Comparison of ENCODE assay signal across 9 cellular contexts in genomic region chr9:4489562-4489918, GRCh38. TPM values are rescaled to one million over a fixed set of nuclear protein-coding genes. Genes with fewer than 3 reads are reported as not detected.
DNase-seq lines count a peak whose midpoint lies in the region; ATAC-seq, FAIRE-seq and TF ChIP-seq lines count a peak whose summit lies in the region.
"Had no signal": no experiment of that assay in that cellular context is flagged by ENCODE, and none has a peak within 500 bp of the region (broad histone marks: within the 10 kb centered on the region; RNA-seq: fewer than 3 reads in every experiment).

No MANE protein-coding gene starts in this region.

- peak overlapping the region; percentile 56 for H3K4me2 ChIP-seq in GM12878 (ENCODE audit: control insufficient read depth, insufficient read depth)

- H3K27me3 ChIP-seq in GM12878 (replicated peaks in 1 of 2; ENCODE audit: control insufficient read depth in 2 of 2, insufficient read depth in 2 of 2, low read length in 1 of 2) (no peaks in the 10 kb centered on the region), testis (no peaks in the 10 kb centered on the region)

- POLR2A ChIA-PET in GM12878 (lab: Charles Lee): interaction anchor here (1.0 to 1.7 kb wide), 3 partner anchors 14 to 30 kb away, joined by 3 to 4 read pairs (median 3); no protein-coding TSS in a partner anchor

- CTCF ChIA-PET in GM12878 (lab: Yijun Ruan, JAX): interaction anchor here (0.9 to 1.0 kb wide), 3 partner anchors 30 to 123 kb away, joined by 3 read pairs; no protein-coding TSS in a partner anchor

- H3K9ac ChIP-seq in GM12878 (ENCODE audit: control insufficient read depth, insufficient read depth, low read length): peak overlapping the region; percentile 77
- H3K9ac ChIP-seq in kidney (ENCODE audit: low read length in 2 of 2): peak overlapping the region; percentile 2 to 88

- H3K9me3 ChIP-seq in GM12878 (replicated peaks; ENCODE audit: control insufficient read depth, insufficient read depth, low read length) (no peaks in the 10 kb centered on the region), kidney (ENCODE audit: control insufficient read depth in 1 of 2, low read length in 2 of 2) (no peaks in the 10 kb centered on the region), testis (no peaks in the 10 kb centered on the region)

- TF ChIP-seq POLR2A in GM12878 (IDR thresholded peaks at IDR 0.05; ENCODE audit: low read depth, low read length) (no peak), testis (IDR thresholded peaks at IDR 0.05) (no peak)

- H3K4me1 ChIP-seq in GM12878 (ENCODE audit: control insufficient read depth, insufficient read depth, low read length) (peaks cover 14% of the 10 kb centered on the region; the same call in 1 of the 2 replicates), kidney (ENCODE audit: control insufficient read depth in 1 of 2, insufficient read depth in 1 of 2, low read depth in 1 of 2, low read length in 2 of 2) (no peaks in the 10 kb centered on the region), testis (peaks cover 7% of the 10 kb centered on the region)

- H2AFZ ChIP-seq in GM12878 (ENCODE audit: control insufficient read depth, low read depth, low read length): peak overlapping the region; percentile 66

- TSS peak; percentile 85 for BruUV-seq in GM12878 (replicated peaks; lab: Mats Ljungman, UMichigan)

- peaks cover 61% of the 10 kb centered on the region for H3K79me2 ChIP-seq in GM12878 (ENCODE audit: control insufficient read depth, insufficient read depth, low read length)

- intact Hi-C loops in GM12878 (cut with micrococcal nuclease; ENCODE audit: unreplicated experiment) (no loop called here), kidney (cut with DNase I) (no loop called here), testis (cut with DNase I; ENCODE audit: low total_unique reads) (no loop called here)

- FAIRE-seq in GM12878 (lab: Jason Lieb, UNC) (no peak), kidney (lab: Jason Lieb, UNC) (no peak)
- FAIRE-seq: TTC549 had no signal

- RAD21 ChIA-PET in GM12878 (lab: Charles Lee; ENCODE audit: unreplicated experiment): interaction anchor here (1.1 to 1.7 kb wide), 2 partner anchors 25 to 29 kb away, joined by 3 to 10 read pairs; no protein-coding TSS in a partner anchor

- TF ChIP-seq EP300 in GM12878 (IDR thresholded peaks at IDR 0.05; ENCODE audit: borderline replicate concordance in 1 of 2, control insufficient read depth in 1 of 2, low read depth in 2 of 2, low read length in 2 of 2): no peak

- peak overlapping the region; percentile 73 for H3K27ac ChIP-seq in GM12878 (ENCODE audit: control insufficient read depth, insufficient read depth)
- H3K27ac ChIP-seq in kidney (ENCODE audit: low read depth in 2 of 2, low read length in 2 of 2): peak overlapping the region; percentile 57 to 79
- peak overlapping the region in 1 of 2 donors; percentile 60 for H3K27ac ChIP-seq in testis

- SMC1A ChIA-PET in GM12878 (lab: Charles Lee; ENCODE audit: uncharacterized antibody, unreplicated experiment): interaction anchor here (0.6 to 1.2 kb wide), 5 partner anchors 9 to 408 kb away, joined by 3 to 5 read pairs (median 3); no protein-coding TSS in a partner anchor

- no peaks in the 10 kb centered on the region for H4K20me1 ChIP-seq in GM12878 (ENCODE audit: control insufficient read depth, insufficient read depth)

- no peak for TF ChIP-seq RAD21 in GM12878 (IDR thresholded peaks at IDR 0.05; ENCODE audit: insufficient read depth, low read depth, low read length)

- H3K4me3 ChIP-seq in GM12875 (ENCODE audit: low read depth, low read length): peak overlapping the region; percentile 98
- peak overlapping the region; percentile 99 for H3K4me3 ChIP-seq in GM12878
- peak overlapping the region; percentile 70 to 89 for H3K4me3 ChIP-seq in kidney (ENCODE audit: low read length in 2 of 2)
- H3K4me3 ChIP-seq in testis: peak overlapping the region; percentile 58 to 66

- TF ChIP-seq CTCF in GM12875 (IDR thresholded peaks at IDR 0.05; ENCODE audit: borderline replicate concordance, insufficient read depth, low read depth, low read length) (no peak), GM12878 (IDR thresholded peaks at IDR 0.05 in 2 of 3, conservative IDR thresholded peaks at IDR 0.05 in 1 of 3; ENCODE audit: control insufficient read depth in 2 of 3, extremely low read depth in 1 of 3, insufficient read depth in 1 of 3, low read depth in 3 of 3, low read length in 3 of 3) (no peak), kidney (IDR thresholded peaks at IDR 0.05; ENCODE audit: borderline replicate concordance, extremely low read depth, insufficient read depth) (no peak), testis (IDR thresholded peaks at IDR 0.05) (no peak)

- under 1% methylated on average over 8 of the region's 8 CpGs for WGBS in GM12878 (ENCODE audit: insufficient coverage, insufficient replicate concordance, low lambda C conversion rate, missing lambda C conversion rate)
- WGBS in testis, 2 donors: 1% methylated on average over 8 of the region's 8 CpGs

- DNase-seq in GM12878 (ENCODE audit: low read depth, low spot score): no peak
- no peak for DNase-seq in kidney
- DNase-seq in testis: peak; percentile 19
- no peak for DNase-seq in stimulated activated CD4-positive, alpha-beta T cell treated with anti-CD3 and anti-CD28 coated beads, Interleukin-4, amount 100 ng/mL, for 4 hours
- no peak for DNase-seq in effector CD8-positive, alpha-beta T cell (lab: John Stamatoyannopoulos, UW)
- no peak for DNase-seq in SK-N-DZ (ENCODE audit: low spot score)

- H3K36me3 ChIP-seq in GM12878 (ENCODE audit: control insufficient read depth in 2 of 2, insufficient read depth in 2 of 2, low read length in 1 of 2): no peaks in the 10 kb centered on the region
- H3K36me3 ChIP-seq in kidney (ENCODE audit: control insufficient read depth in 1 of 2, insufficient read depth in 2 of 2, low read length in 2 of 2): no peaks in the 10 kb centered on the region
- no peaks in the 10 kb centered on the region for H3K36me3 ChIP-seq in testis (ENCODE audit: low read depth, missing control alignments)

- ATAC-seq in HG03135 (IDR thresholded peaks at IDR 0.05; ENCODE audit: unreplicated experiment) (peak; percentile 0), GM12878 (peak; percentile 1; the same call in 2 of the 3 replicates)

- in situ Hi-C loops in GM12878 (cut with MboI): no loop called here

TF ChIP-seq in GM12878, 131 proteins besides CTCF, POLR2A, EP300 and RAD21:
- TF ChIP-seq WRNIP1 (IDR thresholded peaks at IDR 0.05; ENCODE audit: borderline replicate concordance, low read depth, low read length): no peak
- 0 out of 2 replicates have a peak, but pooled peaks have one; percentile 6 for TF ChIP-seq ZBED1 (IDR thresholded peaks at IDR 0.05; ENCODE audit: borderline replicate concordance)
TF ChIP-seq in GM12878: peak in this region for 1.

RNA-seq across cellular contexts. Expression of gene SLC1A1, which starts 0.7 kb away (rescaled TPM):
- total RNA-seq in GM12878 (2013; cell fraction: nucleolus; rRNA removed): 11.1 and 11.9 TPM in 2 replicates
- total RNA-seq in GM12878 (2014; rRNA removed) (24.9 and 27.6 TPM in 2 replicates), GM12878 (2014; rRNA removed; fragmentation: Illumina TruSeq; extraction: Trizol) (20.6 and 21.6 TPM in 2 replicates), GM12878 (2021) (19.1 and 19.4 TPM in 2 replicates), kidney (19.0 TPM), testis (1 to 10 TPM in 1 of 2 donors, under 1 TPM in 1; 0.63 to 1.1 TPM)
- polyA plus RNA-seq in GM12878 (2011; ENCODE audit: low read depth): 5.1 TPM
- polyA plus RNA-seq in GM12878 (2011; rRNA removed) (4.2 and 5.4 TPM in 2 replicates), GM12878 (2014; fragmentation: Illumina TruSeq; extraction: Trizol) (23.8 and 30.9 TPM in 2 replicates), GM12878 (2014; fragmentation: Nextera tagmentation; extraction: Ambion mirVana) (1 to 10 TPM; 7.3 to 8.7 TPM), GM12878 (2014; rRNA removed) (16.0 and 18.8 TPM in 2 replicates), GM12878 (2016; fragmentation: Nextera tagmentation; extraction: Ambion mirVana) (10 to 100 TPM; 17.8 to 17.9 TPM), kidney (ENCODE audit: insufficient read depth, low read depth, low replicate concordance) (19.6 TPM), testis (ENCODE audit: insufficient read depth, low read depth, low replicate concordance) (1.2 TPM)
- polyA plus RNA-seq in GM12878 (2011; cell fraction: cytosol; rRNA removed): 2.6 and 2.8 TPM in 2 replicates
- 2.4 and 2.7 TPM in 2 replicates for polyA plus RNA-seq in GM12878 (2011; cell fraction: nucleus; rRNA removed)
- 7.0 and 10.9 TPM in 2 replicates for polyA plus RNA-seq in GM12878 (2012)
- polyA minus RNA-seq in GM12878 (2011; rRNA and poly(A)+ RNA removed): 4.1 and 4.6 TPM in 2 replicates
- polyA minus RNA-seq in GM12878 (2011; cell fraction: cytosol; rRNA and poly(A)+ RNA removed): 1.5 and 2.4 TPM in 2 replicates
- polyA minus RNA-seq in GM12878 (2011; cell fraction: nucleus; rRNA and poly(A)+ RNA removed): 1.2 and 1.7 TPM in 2 replicates
- polyA plus RNA-seq in SK-N-DZ (2014; cell fraction: cytosol; rRNA removed): 0.12 TPM in 1 of 2 replicates, not detected in the other
- 0.05 TPM in 1 of 2 replicates, not detected in the other for polyA plus RNA-seq in SK-N-DZ (2014; cell fraction: nucleus; rRNA removed)
